1 cellular context compared by ENCODE assay signal in the genomic region with DNA sequence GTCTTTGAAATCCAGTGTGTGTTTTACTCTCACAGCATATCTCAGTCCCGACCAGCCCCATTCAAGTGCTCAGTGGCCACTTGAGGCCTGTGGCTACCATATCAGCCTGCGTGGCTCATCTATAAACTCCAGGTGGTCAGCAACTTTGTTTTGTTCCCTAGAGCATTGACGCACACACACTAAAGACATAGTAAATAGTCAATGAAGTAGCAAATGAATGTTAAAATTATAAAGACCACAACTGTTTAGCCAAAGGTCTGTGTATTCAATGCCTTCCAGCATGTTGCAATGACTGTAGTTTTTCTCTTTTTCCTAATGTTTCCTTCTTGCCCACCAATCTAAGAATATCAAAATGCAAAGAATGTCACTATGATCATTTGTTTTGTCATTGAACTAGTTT.
A peak's percentile ranks its signal among the peaks of the same experiment; 100 is the strongest.
TF ChIP-seq lines count a peak whose summit lies in the region.

No MANE protein-coding gene starts in this region.

TF ChIP-seq in K562, 482 proteins besides CTCF, POLR2A, EP300 and RAD21 (continued from another document):
- TF ChIP-seq, protein P1, sequence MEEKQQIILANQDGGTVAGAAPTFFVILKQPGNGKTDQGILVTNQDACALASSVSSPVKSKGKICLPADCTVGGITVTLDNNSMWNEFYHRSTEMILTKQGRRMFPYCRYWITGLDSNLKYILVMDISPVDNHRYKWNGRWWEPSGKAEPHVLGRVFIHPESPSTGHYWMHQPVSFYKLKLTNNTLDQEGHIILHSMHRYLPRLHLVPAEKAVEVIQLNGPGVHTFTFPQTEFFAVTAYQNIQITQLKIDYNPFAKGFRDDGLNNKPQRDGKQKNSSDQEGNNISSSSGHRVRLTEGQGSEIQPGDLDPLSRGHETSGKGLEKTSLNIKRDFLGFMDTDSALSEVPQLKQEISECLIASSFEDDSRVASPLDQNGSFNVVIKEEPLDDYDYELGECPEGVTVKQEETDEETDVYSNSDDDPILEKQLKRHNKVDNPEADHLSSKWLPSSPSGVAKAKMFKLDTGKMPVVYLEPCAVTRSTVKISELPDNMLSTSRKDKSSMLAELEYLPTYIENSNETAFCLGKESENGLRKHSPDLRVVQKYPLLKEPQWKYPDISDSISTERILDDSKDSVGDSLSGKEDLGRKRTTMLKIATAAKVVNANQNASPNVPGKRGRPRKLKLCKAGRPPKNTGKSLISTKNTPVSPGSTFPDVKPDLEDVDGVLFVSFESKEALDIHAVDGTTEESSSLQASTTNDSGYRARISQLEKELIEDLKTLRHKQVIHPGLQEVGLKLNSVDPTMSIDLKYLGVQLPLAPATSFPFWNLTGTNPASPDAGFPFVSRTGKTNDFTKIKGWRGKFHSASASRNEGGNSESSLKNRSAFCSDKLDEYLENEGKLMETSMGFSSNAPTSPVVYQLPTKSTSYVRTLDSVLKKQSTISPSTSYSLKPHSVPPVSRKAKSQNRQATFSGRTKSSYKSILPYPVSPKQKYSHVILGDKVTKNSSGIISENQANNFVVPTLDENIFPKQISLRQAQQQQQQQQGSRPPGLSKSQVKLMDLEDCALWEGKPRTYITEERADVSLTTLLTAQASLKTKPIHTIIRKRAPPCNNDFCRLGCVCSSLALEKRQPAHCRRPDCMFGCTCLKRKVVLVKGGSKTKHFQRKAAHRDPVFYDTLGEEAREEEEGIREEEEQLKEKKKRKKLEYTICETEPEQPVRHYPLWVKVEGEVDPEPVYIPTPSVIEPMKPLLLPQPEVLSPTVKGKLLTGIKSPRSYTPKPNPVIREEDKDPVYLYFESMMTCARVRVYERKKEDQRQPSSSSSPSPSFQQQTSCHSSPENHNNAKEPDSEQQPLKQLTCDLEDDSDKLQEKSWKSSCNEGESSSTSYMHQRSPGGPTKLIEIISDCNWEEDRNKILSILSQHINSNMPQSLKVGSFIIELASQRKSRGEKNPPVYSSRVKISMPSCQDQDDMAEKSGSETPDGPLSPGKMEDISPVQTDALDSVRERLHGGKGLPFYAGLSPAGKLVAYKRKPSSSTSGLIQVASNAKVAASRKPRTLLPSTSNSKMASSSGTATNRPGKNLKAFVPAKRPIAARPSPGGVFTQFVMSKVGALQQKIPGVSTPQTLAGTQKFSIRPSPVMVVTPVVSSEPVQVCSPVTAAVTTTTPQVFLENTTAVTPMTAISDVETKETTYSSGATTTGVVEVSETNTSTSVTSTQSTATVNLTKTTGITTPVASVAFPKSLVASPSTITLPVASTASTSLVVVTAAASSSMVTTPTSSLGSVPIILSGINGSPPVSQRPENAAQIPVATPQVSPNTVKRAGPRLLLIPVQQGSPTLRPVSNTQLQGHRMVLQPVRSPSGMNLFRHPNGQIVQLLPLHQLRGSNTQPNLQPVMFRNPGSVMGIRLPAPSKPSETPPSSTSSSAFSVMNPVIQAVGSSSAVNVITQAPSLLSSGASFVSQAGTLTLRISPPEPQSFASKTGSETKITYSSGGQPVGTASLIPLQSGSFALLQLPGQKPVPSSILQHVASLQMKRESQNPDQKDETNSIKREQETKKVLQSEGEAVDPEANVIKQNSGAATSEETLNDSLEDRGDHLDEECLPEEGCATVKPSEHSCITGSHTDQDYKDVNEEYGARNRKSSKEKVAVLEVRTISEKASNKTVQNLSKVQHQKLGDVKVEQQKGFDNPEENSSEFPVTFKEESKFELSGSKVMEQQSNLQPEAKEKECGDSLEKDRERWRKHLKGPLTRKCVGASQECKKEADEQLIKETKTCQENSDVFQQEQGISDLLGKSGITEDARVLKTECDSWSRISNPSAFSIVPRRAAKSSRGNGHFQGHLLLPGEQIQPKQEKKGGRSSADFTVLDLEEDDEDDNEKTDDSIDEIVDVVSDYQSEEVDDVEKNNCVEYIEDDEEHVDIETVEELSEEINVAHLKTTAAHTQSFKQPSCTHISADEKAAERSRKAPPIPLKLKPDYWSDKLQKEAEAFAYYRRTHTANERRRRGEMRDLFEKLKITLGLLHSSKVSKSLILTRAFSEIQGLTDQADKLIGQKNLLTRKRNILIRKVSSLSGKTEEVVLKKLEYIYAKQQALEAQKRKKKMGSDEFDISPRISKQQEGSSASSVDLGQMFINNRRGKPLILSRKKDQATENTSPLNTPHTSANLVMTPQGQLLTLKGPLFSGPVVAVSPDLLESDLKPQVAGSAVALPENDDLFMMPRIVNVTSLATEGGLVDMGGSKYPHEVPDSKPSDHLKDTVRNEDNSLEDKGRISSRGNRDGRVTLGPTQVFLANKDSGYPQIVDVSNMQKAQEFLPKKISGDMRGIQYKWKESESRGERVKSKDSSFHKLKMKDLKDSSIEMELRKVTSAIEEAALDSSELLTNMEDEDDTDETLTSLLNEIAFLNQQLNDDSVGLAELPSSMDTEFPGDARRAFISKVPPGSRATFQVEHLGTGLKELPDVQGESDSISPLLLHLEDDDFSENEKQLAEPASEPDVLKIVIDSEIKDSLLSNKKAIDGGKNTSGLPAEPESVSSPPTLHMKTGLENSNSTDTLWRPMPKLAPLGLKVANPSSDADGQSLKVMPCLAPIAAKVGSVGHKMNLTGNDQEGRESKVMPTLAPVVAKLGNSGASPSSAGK (IDR thresholded peaks at IDR 0.05), result peak; percentile 42; the same call in 1 of the 2 replicates
- TF ChIP-seq BRD4 (IDR thresholded peaks at IDR 0.05), result no peak
- no peak for TF ChIP-seq NKRF (IDR thresholded peaks at IDR 0.05; ENCODE audit: borderline replicate concordance)
- TF ChIP-seq NR2F6 (CRISPR knock-in tag; IDR thresholded peaks at IDR 0.05), result no peak
- no peak for TF ChIP-seq ZNF140 (CRISPR knock-in tag; IDR thresholded peaks at IDR 0.05)
- TF ChIP-seq ZKSCAN3 (CRISPR knock-in tag; IDR thresholded peaks at IDR 0.05), result no peak
- no peak for TF ChIP-seq ZNF282 (CRISPR knock-in tag; IDR thresholded peaks at IDR 0.05)
- TF ChIP-seq SREBF1 (IDR thresholded peaks at IDR 0.05; ENCODE audit: borderline replicate concordance, low read depth, low read length), result no peak
- TF ChIP-seq ZBTB11 (CRISPR knock-in tag; IDR thresholded peaks at IDR 0.05), result peak in 1 of 3 experiments; percentile 93; a peak in 2 of 6 replicates
- TF ChIP-seq TCF3 (CRISPR knock-in tag; IDR thresholded peaks at IDR 0.05), result no peak
- TF ChIP-seq CTCFL (IDR thresholded peaks at IDR 0.05; ENCODE audit: borderline replicate concordance, insufficient read depth, low read depth, low read length, poor library complexity, severe bottlenecking), result no peak
- TF ChIP-seq BACH1 (tag; IDR thresholded peaks at IDR 0.05), result peak; percentile 8; the same call in 1 of the 2 replicates
- TF ChIP-seq, protein P2, sequence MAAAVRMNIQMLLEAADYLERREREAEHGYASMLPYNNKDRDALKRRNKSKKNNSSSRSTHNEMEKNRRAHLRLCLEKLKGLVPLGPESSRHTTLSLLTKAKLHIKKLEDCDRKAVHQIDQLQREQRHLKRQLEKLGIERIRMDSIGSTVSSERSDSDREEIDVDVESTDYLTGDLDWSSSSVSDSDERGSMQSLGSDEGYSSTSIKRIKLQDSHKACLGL (CRISPR knock-in tag; IDR thresholded peaks at IDR 0.05; ENCODE audit: borderline replicate concordance, poor library complexity, severe bottlenecking), result no peak
- peak; percentile 44 for TF ChIP-seq EWSR1 (IDR thresholded peaks at IDR 0.05; ENCODE audit: borderline replicate concordance, low read depth, partially characterized antibody)
- no peak for TF ChIP-seq CBFA2T3 (IDR thresholded peaks at IDR 0.05)
- no peak for TF ChIP-seq MTA1 (IDR thresholded peaks at IDR 0.05; ENCODE audit: borderline replicate concordance)
- no peak for TF ChIP-seq HINFP (tag; conservative IDR thresholded peaks at IDR 0.05; ENCODE audit: low read depth)
